ENCODE assay signal across 12 cellular contexts in genomic region chr17:78142113-78142861, GRCh38. TPM values are rescaled to one million over a fixed set of nuclear protein-coding genes. Genes with fewer than 3 reads are reported as not detected.
DNase-seq lines count a peak whose midpoint lies in the region; ATAC-seq, FAIRE-seq and TF ChIP-seq lines count a peak whose summit lies in the region.
"Had no signal": no experiment of that assay in that cellular context is flagged by ENCODE, and none has a peak within 500 bp of the region (broad histone marks: within the 10 kb centered on the region; RNA-seq: fewer than 3 reads in every experiment).

No MANE protein-coding gene starts in this region.

- 74 to 81% (median 80%) methylated on average over 16 of the region's 16 CpGs for WGBS in psoas muscle, 3 donors

- H3K36me3 Mint-ChIP-seq in activated B cell treated with CpG ODN at 0.5 μM for 24 hours (ENCODE audit: low read depth) = peaks cover 22% of the 10 kb centered on the region

- CTCF ChIA-PET in activated B cell treated with CpG ODN at 0.5 μM for 24 hours (lab: Charles Lee) = interaction anchor here (0.7 to 2.7 kb wide), 5 partner anchors 11 to 109 kb away, joined by 3 to 14 read pairs (median 4); partner anchors contain the start of gene TMC8

- H3K4me3 Mint-ChIP-seq in activated B cell treated with CpG ODN at 0.5 μM for 24 hours = peak overlapping the region; percentile 24
- H3K4me3 Mint-ChIP-seq: CD8-positive, alpha-beta memory T cell had no signal

- intact Hi-C loops in activated B cell treated with CpG ODN at 0.5 μM for 24 hours (cut with micrococcal nuclease) = loop anchor here (10.0 kb wide), 1 partner anchor 633 kb away; no protein-coding TSS in a partner anchor
- intact Hi-C loops in psoas muscle (cut with DNase I) = loop anchor here in 1 of 2 donors (5.0 kb wide), 1 partner anchor 40 kb away; no protein-coding TSS in a partner anchor

- H3K27me3 ChIP-seq in keratinocyte (ENCODE audit: control insufficient read depth, extremely low read depth, insufficient read depth, low read length) (peaks cover 8% of the 10 kb centered on the region), psoas muscle (ENCODE audit: insufficient read depth in 3 of 3, low read length in 2 of 3) (no peaks in the 10 kb centered on the region)
- H3K27me3 ChIP-seq: gastrocnemius medialis, ovary had no signal

- H3K27ac Mint-ChIP-seq in activated B cell treated with CpG ODN at 0.5 μM for 24 hours = peak overlapping the region; percentile 83

- peak overlapping the region; percentile 76 for H3K9ac ChIP-seq in keratinocyte (ENCODE audit: control insufficient read depth, extremely low read depth, insufficient read depth, low read length)

- H3K9me3 ChIP-seq in keratinocyte (ENCODE audit: control insufficient read depth, low read depth, low read length) = no peaks in the 10 kb centered on the region
- H3K9me3 ChIP-seq in psoas muscle = no peaks in the 10 kb centered on the region
- H3K9me3 ChIP-seq: gastrocnemius medialis, ovary had no signal

- POLR2A ChIA-PET in activated B cell treated with CpG ODN at 0.5 μM for 24 hours (lab: Charles Lee) = interaction anchor here (0.6 to 48.2 kb wide), 10 partner anchors 1 to 1713 kb away, joined by 3 to 2404 read pairs (median 5); partner anchors contain the start of genes AFMID, C17orf99, SOCS3 and SYNGR2

- peak overlapping the region; percentile 66 for H3K4me2 ChIP-seq in keratinocyte (ENCODE audit: control insufficient read depth, extremely low read depth, insufficient read depth, low read depth, low read length)

- dilution Hi-C loops in keratinocyte (cut with MboI; ENCODE audit: extremely low pct_ligation_motif_present, low sequenced_read_pairs) = no loop called here

- H3K27ac ChIP-seq in keratinocyte (ENCODE audit: control insufficient read depth, insufficient read depth, low read length) (peak overlapping the region; percentile 89), psoas muscle (no peak overlapping the region)
- H3K27ac ChIP-seq: gastrocnemius medialis, ovary had no signal

- peak; percentile 31 for DNase-seq in stimulated activated CD4-positive, alpha-beta T cell treated with anti-CD3 and anti-CD28 coated beads, Interleukin-15, amount 100 ng/mL, for 24 hours
- no peak for DNase-seq in stimulated activated CD4-positive, alpha-beta T cell treated with anti-CD3 and anti-CD28 coated beads, Interleukin-4, amount 100 ng/mL, for 1 hour
- DNase-seq in activated B cell treated with CpG ODN at 0.5 μM for 24 hours = no peak
- DNase-seq in keratinocyte (ENCODE audit: low read depth, low spot score) = peak; percentile 97
- DNase-seq in occipital lobe (lab: John Stamatoyannopoulos, UW) = no peak
- DNase-seq in psoas muscle = no peak
- DNase-seq: CD8-positive, alpha-beta memory T cell; gastrocnemius medialis; NCI-H748 treated with DMSO at 0.1 percent for 48 hours had no signal

- H3K9me1 ChIP-seq in keratinocyte (ENCODE audit: control insufficient read depth, extremely low read depth, insufficient read depth, low read length) = no peaks in the 10 kb centered on the region

- H3K36me3 ChIP-seq in keratinocyte (ENCODE audit: control insufficient read depth in 2 of 2, extremely low read depth in 1 of 2, insufficient read depth in 2 of 2, low read length in 2 of 2) (no peaks in the 10 kb centered on the region), psoas muscle (ENCODE audit: insufficient read depth in 1 of 2, low read depth in 1 of 2) (no peaks in the 10 kb centered on the region)
- H3K36me3 ChIP-seq: gastrocnemius medialis, ovary had no signal

- no peaks in the 10 kb centered on the region for H3K27me3 Mint-ChIP-seq in activated B cell treated with CpG ODN at 0.5 μM for 24 hours
- H3K27me3 Mint-ChIP-seq: CD8-positive, alpha-beta memory T cell had no signal

- H3K4me1 Mint-ChIP-seq in activated B cell treated with CpG ODN at 0.5 μM for 24 hours = peaks cover 90% of the 10 kb centered on the region

- FAIRE-seq in keratinocyte (lab: Jason Lieb, UNC) = peak; percentile 88

- no peaks in the 10 kb centered on the region for H4K20me1 ChIP-seq in keratinocyte (ENCODE audit: control insufficient read depth, extremely low read depth, insufficient read depth, low read length)

- no peak for TF ChIP-seq CTCF in activated B cell treated with CpG ODN at 0.5 μM for 24 hours (IDR thresholded peaks at IDR 0.05)
- no peak for TF ChIP-seq CTCF in keratinocyte (optimal IDR thresholded peaks at IDR 0.05 in 1 of 3, IDR thresholded peaks at IDR 0.05 in 1 of 3, conservative IDR thresholded peaks at IDR 0.05 in 1 of 3; ENCODE audit: extremely low read depth in 1 of 3, insufficient read depth in 2 of 3, low read length in 3 of 3)
- TF ChIP-seq CTCF in psoas muscle (IDR thresholded peaks at IDR 0.05) = no peak

- ATAC-seq in activated B cell treated with CpG ODN at 0.5 μM for 24 hours (ENCODE audit: low read depth) (no peak), HG02885 (IDR thresholded peaks at IDR 0.05; ENCODE audit: poor library complexity, unreplicated experiment) (no peak), GM21786 (IDR thresholded peaks at IDR 0.05; ENCODE audit: unreplicated experiment) (no peak), psoas muscle (no peak)
- ATAC-seq: gastrocnemius medialis had no signal

- H3K4me1 ChIP-seq in keratinocyte (ENCODE audit: control insufficient read depth, extremely low read depth, insufficient read depth, low read length) = peaks cover 41% of the 10 kb centered on the region
- peaks cover 27% of the 10 kb centered on the region for H3K4me1 ChIP-seq in psoas muscle

- H3K9me3 Mint-ChIP-seq in activated B cell treated with CpG ODN at 0.5 μM for 24 hours = no peaks in the 10 kb centered on the region
- H3K9me3 Mint-ChIP-seq: CD8-positive, alpha-beta memory T cell had no signal

- H2AFZ ChIP-seq in keratinocyte (ENCODE audit: control insufficient read depth, low read length) = no peak overlapping the region

- H3K79me2 ChIP-seq in keratinocyte (ENCODE audit: control insufficient read depth, insufficient read depth, low read length) = no peaks in the 10 kb centered on the region

- H3K4me3 ChIP-seq in keratinocyte (ENCODE audit: control insufficient read depth in 2 of 3, extremely low read depth in 1 of 3, insufficient read depth in 2 of 3, low read depth in 1 of 3, low read length in 3 of 3) (peak overlapping the region in 1 of 3 experiments; percentile 53), psoas muscle (no peak overlapping the region)
- H3K4me3 ChIP-seq: gastrocnemius medialis, ovary had no signal

RNA-seq across cellular contexts. Expression of gene C17orf99, which starts 3.9 kb away (rescaled TPM):
- total RNA-seq in activated B cell treated with CpG ODN at 0.5 μM for 24 hours (5.2 and 7.1 TPM in 2 replicates), occipital lobe (not detected), psoas muscle (not detected)
- polyA plus RNA-seq in keratinocyte (0.42 to 0.85 TPM (median 0.49 TPM) in 3 replicates), psoas muscle (not detected)
- polyA plus RNA-seq in keratinocyte (2011; ENCODE audit: low read depth) = 1.5 TPM
- 0.18 and 0.48 TPM in 2 replicates for polyA plus RNA-seq in keratinocyte (2011; cell fraction: cytosol; rRNA removed)
- polyA plus RNA-seq in keratinocyte (2011; cell fraction: nucleus; rRNA removed) = 1.1 and 2.3 TPM in 2 replicates
- 0.57 and 0.72 TPM in 2 replicates for polyA plus RNA-seq in keratinocyte (2012; ENCODE audit: low replicate concordance)
- polyA minus RNA-seq in keratinocyte = 0.22 to 3.1 TPM in 2 of 3 replicates, not detected in the other
- not detected for polyA minus RNA-seq in keratinocyte (2011; cell fraction: cytosol; rRNA and poly(A)+ RNA removed)
- 1.5 and 2.9 TPM in 2 replicates for polyA minus RNA-seq in keratinocyte (2011; cell fraction: nucleus; rRNA and poly(A)+ RNA removed)
- total RNA-seq: CD8-positive, alpha-beta memory T cell; gastrocnemius medialis had no signal
- polyA plus RNA-seq: CD8-positive, alpha-beta memory T cell had no signal

RNA-seq across cellular contexts. Expression of gene TMC8, which starts 11.7 kb away (rescaled TPM):
- total RNA-seq in activated B cell treated with CpG ODN at 0.5 μM for 24 hours (166 and 181 TPM in 2 replicates), occipital lobe (0.94 TPM), psoas muscle (1 to 10 TPM in 3 of 4 donors, under 1 TPM in 1; 0.89 to 2.8 (median 1.9) TPM)
- polyA plus RNA-seq in keratinocyte (0.14 to 0.41 TPM (median 0.40 TPM) in 3 replicates), psoas muscle (under 1 TPM; 0.30 to 0.79 (median 0.43) TPM)
- 0.11 TPM for polyA plus RNA-seq in keratinocyte (2011; ENCODE audit: low read depth)
- polyA plus RNA-seq in keratinocyte (2011; cell fraction: cytosol; rRNA removed) = 0.11 and 0.21 TPM in 2 replicates
- polyA plus RNA-seq in keratinocyte (2011; cell fraction: nucleus; rRNA removed) = 0.93 and 2.6 TPM in 2 replicates
- 0.11 and 0.71 TPM in 2 replicates for polyA plus RNA-seq in keratinocyte (2012; ENCODE audit: low replicate concordance)
- 0.13 to 0.16 TPM in 2 of 3 replicates, not detected in the other for polyA minus RNA-seq in keratinocyte
- not detected for polyA minus RNA-seq in keratinocyte (2011; cell fraction: cytosol; rRNA and poly(A)+ RNA removed)
- polyA minus RNA-seq in keratinocyte (2011; cell fraction: nucleus; rRNA and poly(A)+ RNA removed) = 0.31 and 0.95 TPM in 2 replicates

RNA-seq across cellular contexts. Expression of gene TMC6, which starts 13.7 kb away (rescaled TPM):
- total RNA-seq in activated B cell treated with CpG ODN at 0.5 μM for 24 hours = 746 and 896 TPM in 2 replicates
- polyA plus RNA-seq in keratinocyte = 20.1 to 50.0 TPM (median 20.4 TPM) in 3 replicates
- 17.5 TPM for polyA plus RNA-seq in keratinocyte (2011; ENCODE audit: low read depth)
- polyA plus RNA-seq in keratinocyte (2011; cell fraction: cytosol; rRNA removed) = 11.0 and 25.5 TPM in 2 replicates
- 73.2 and 118 TPM in 2 replicates for polyA plus RNA-seq in keratinocyte (2011; cell fraction: nucleus; rRNA removed)
- 36.3 and 44.3 TPM in 2 replicates for polyA plus RNA-seq in keratinocyte (2012; ENCODE audit: low replicate concordance)
- polyA minus RNA-seq in keratinocyte = 19.6 to 37.4 TPM (median 34.6 TPM) in 3 replicates
- polyA minus RNA-seq in keratinocyte (2011; cell fraction: cytosol; rRNA and poly(A)+ RNA removed) = 53.3 TPM
- 65.0 and 76.0 TPM in 2 replicates for polyA minus RNA-seq in keratinocyte (2011; cell fraction: nucleus; rRNA and poly(A)+ RNA removed)
- 2.3 TPM for total RNA-seq in occipital lobe
- 10 to 100 TPM in 1 of 4 donors, 1 to 10 TPM in 3; 6.1 to 11.0 (median 7.9) TPM for total RNA-seq in psoas muscle
- polyA plus RNA-seq in psoas muscle = 1 to 10 TPM; 2.7 to 3.9 (median 2.8) TPM

RNA-seq across cellular contexts. Expression of gene SYNGR2, which starts 26.1 kb away (rescaled TPM):
- total RNA-seq in activated B cell treated with CpG ODN at 0.5 μM for 24 hours = 636 and 647 TPM in 2 replicates
- polyA plus RNA-seq in keratinocyte = 98.8 to 298 TPM (median 103 TPM) in 3 replicates
- 18.9 TPM for polyA plus RNA-seq in keratinocyte (2011; ENCODE audit: low read depth)
- 152 and 214 TPM in 2 replicates for polyA plus RNA-seq in keratinocyte (2011; cell fraction: cytosol; rRNA removed)
- polyA plus RNA-seq in keratinocyte (2011; cell fraction: nucleus; rRNA removed) = 196 and 308 TPM in 2 replicates
- polyA plus RNA-seq in keratinocyte (2012; ENCODE audit: low replicate concordance) = 92.0 and 197 TPM in 2 replicates
- polyA minus RNA-seq in keratinocyte = 149 to 420 TPM (median 226 TPM) in 3 replicates
- 340 TPM for polyA minus RNA-seq in keratinocyte (2011; cell fraction: cytosol; rRNA and poly(A)+ RNA removed)
- polyA minus RNA-seq in keratinocyte (2011; cell fraction: nucleus; rRNA and poly(A)+ RNA removed) = 94.0 and 134 TPM in 2 replicates
- total RNA-seq in occipital lobe = 11.4 TPM
- 100 to 1,000 TPM; 134 to 313 (median 192) TPM for total RNA-seq in psoas muscle
- 100 to 1,000 TPM in 2 of 3 donors, 10 to 100 TPM in 1; 61.7 to 181 (median 120) TPM for polyA plus RNA-seq in psoas muscle

RNA-seq across cellular contexts. Expression of gene TK1, which starts 44.6 kb away (rescaled TPM):
- total RNA-seq in activated B cell treated with CpG ODN at 0.5 μM for 24 hours (3.8 TPM in 2 replicates), occipital lobe (1.6 TPM), psoas muscle (1 to 10 TPM in 3 of 4 donors, under 1 TPM in 1; 0.68 to 3.1 (median 2.3) TPM)
- polyA plus RNA-seq in keratinocyte (7.1 to 50.2 TPM (median 21.8 TPM) in 3 replicates), psoas muscle (1 to 10 TPM in 2 of 3 donors, under 1 TPM in 1; 0.88 to 1.5 (median 1.1) TPM)
- polyA plus RNA-seq in keratinocyte (2011; ENCODE audit: low read depth) = not detected
- polyA plus RNA-seq in keratinocyte (2011; cell fraction: cytosol; rRNA removed) = 9.4 and 14.3 TPM in 2 replicates
- polyA plus RNA-seq in keratinocyte (2011; cell fraction: nucleus; rRNA removed) = 3.7 and 4.5 TPM in 2 replicates
- polyA plus RNA-seq in keratinocyte (2012; ENCODE audit: low replicate concordance) = 0.82 and 44.0 TPM in 2 replicates
- polyA minus RNA-seq in keratinocyte = 8.5 to 52.2 TPM (median 34.7 TPM) in 3 replicates
- polyA minus RNA-seq in keratinocyte (2011; cell fraction: cytosol; rRNA and poly(A)+ RNA removed) = 15.3 TPM
- polyA minus RNA-seq in keratinocyte (2011; cell fraction: nucleus; rRNA and poly(A)+ RNA removed) = 3.9 and 5.1 TPM in 2 replicates

Comparison
In these comparisons a context has a peak if more than half of its experiments do, and no peak if none do; other contexts are left out.
1. DNase-seq: peak in stimulated activated CD4-positive, alpha-beta T cell treated with anti-CD3 and anti-CD28 coated beads, Interleukin-15, amount 100 ng/mL, for 24 hours (single experiment) and keratinocyte (single experiment); none in stimulated activated CD4-positive, alpha-beta T cell treated with anti-CD3 and anti-CD28 coated beads, Interleukin-4, amount 100 ng/mL, for 1 hour (single experiment), activated B cell treated with CpG ODN at 0.5 μM for 24 hours (single experiment), occipital lobe (single experiment) and psoas muscle (0 of 2).
2. RNA of gene TMC8, which starts 11.7 kb away (total RNA-seq): 166 to 181 TPM in activated B cell treated with CpG ODN at 0.5 μM for 24 hours; 0.89 to 2.8 TPM in psoas muscle and 0.94 TPM in occipital lobe (single experiment); every median in the first group is over 10 times any median in the second.
3. RNA of gene TMC6, which starts 13.7 kb away (total RNA-seq): 746 to 896 TPM in activated B cell treated with CpG ODN at 0.5 μM for 24 hours; 6.1 to 11.0 TPM in psoas muscle and 2.3 TPM in occipital lobe (single experiment); every median in the first group is over 10 times any median in the second.